Comparison of ENCODE assay signal across 8 cellular contexts in the genomic region with DNA sequence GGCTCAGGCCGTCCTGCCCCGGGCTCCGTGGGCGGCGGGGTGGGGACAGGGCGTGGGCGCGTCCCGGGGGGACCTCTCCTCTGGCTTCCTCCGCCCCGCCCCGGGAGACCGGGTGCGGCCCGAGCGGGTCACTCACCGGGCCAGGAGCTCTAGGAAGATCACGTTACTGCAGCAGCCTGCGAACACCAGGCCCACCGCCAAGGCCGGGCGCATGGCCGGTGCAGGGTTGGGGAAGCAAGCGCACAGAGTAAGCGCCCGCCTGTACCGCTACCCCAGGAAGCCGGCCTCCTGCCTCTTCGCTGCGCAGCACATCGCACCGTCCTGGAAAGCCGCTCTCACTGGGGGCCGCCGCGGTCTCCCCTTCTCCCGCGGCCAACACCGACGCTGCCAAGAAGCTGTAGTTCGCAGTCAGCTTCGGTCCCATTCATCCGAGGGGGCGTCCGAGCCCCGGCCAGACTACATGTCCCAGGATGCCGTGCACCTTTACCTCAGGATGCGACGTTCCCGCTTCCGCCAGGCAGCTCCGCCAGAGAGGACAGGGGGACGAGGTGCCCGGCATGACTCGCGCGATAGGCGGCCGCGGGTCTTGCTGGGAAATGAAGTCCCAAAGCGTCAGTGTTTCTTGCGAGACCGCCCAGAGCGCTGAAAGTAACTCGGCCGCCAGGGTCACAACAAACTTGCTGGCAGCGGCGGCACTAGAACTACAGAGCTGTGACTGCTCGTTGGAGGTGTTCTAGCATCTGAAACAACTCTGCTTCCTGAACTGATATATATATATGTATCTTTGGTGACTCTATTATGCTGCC.
DNase-seq lines count a peak whose midpoint lies in the region; ATAC-seq and TF ChIP-seq lines count a peak whose summit lies in the region.

A gene with protein sequence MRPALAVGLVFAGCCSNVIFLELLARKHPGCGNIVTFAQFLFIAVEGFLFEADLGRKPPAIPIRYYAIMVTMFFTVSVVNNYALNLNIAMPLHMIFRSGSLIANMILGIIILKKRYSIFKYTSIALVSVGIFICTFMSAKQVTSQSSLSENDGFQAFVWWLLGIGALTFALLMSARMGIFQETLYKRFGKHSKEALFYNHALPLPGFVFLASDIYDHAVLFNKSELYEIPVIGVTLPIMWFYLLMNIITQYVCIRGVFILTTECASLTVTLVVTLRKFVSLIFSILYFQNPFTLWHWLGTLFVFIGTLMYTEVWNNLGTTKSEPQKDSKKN (minus strand): TSS at position 392 of the 806 bp plus-strand sequence. CDS start 179 bp downstream, at position 213.

- peaks cover 7 to 26% (median 14%) of the 10 kb centered on the region in 10 experiments; a peak in 19 of 20 replicates for H3K4me1 ChIP-seq in BLaER1 treated with 17β-estradiol and CSF1 and Interleukin-3, amounts not matched to agents 10 nM and 100 nM

- no peaks in the 10 kb centered on the region for H3K27me3 ChIP-seq in BLaER1 treated with 17β-estradiol and CSF1 and Interleukin-3, amounts not matched to agents 10 nM and 100 nM
- no peaks in the 10 kb centered on the region for H3K27me3 ChIP-seq in layer of hippocampus (ENCODE audit: control insufficient read depth, insufficient read depth, low read length)

- H3K4me2 ChIP-seq in BLaER1 treated with 17β-estradiol and CSF1 and Interleukin-3, amounts not matched to agents 10 nM and 100 nM, result peak within 1 kb of the TSS; percentile 77 to 93 (median 86)

- DNase-seq in GM19240 (ENCODE audit: insufficient read length, low spot score) (peak; percentile 95), NCI-H526 (lab: John Stamatoyannopoulos, UW) (peak; percentile 98 to 99), coronary artery (ENCODE audit: low spot score) (peak; percentile 98)
- peak; percentile 96 for DNase-seq in activated CD4-positive, alpha-beta T cell treated with anti-CD3 and anti-CD28 coated beads for 48 hours
- DNase-seq in stimulated activated CD4-positive, alpha-beta T cell treated with anti-CD3 and anti-CD28 coated beads, Interleukin-1b, Interleukin-23, amount 100 ng/mL, for 4 hours (ENCODE audit: low read depth in 2 of 2), result peak; percentile 86 to 87

- H3K9ac ChIP-seq in BLaER1 treated with 17β-estradiol and CSF1 and Interleukin-3, amounts not matched to agents 10 nM and 100 nM, result peak within 1 kb of the TSS; percentile 84 to 94 (median 92)

- H3K36me3 ChIP-seq in BLaER1 treated with 17β-estradiol and CSF1 and Interleukin-3, amounts not matched to agents 10 nM and 100 nM, result peaks cover 0 to 15% (median 7%) of the 10 kb centered on the region in 11 experiments; a peak in 13 of 22 replicates

- no peaks in the 10 kb centered on the region for H4K20me1 ChIP-seq in BLaER1 treated with 17β-estradiol and CSF1 and Interleukin-3, amounts not matched to agents 10 nM and 100 nM

- no peak for TF ChIP-seq CTCF in coronary artery (IDR thresholded peaks at IDR 0.05)

- no peaks in the 10 kb centered on the region for H3K9me3 ChIP-seq in BLaER1 treated with 17β-estradiol and CSF1 and Interleukin-3, amounts not matched to agents 10 nM and 100 nM (replicated peaks in 1 of 11)

- H3K4me3 ChIP-seq in BLaER1 treated with 17β-estradiol and CSF1 and Interleukin-3, amounts not matched to agents 10 nM and 100 nM, result peak within 1 kb of the TSS; percentile 79 to 94 (median 92)
- H3K4me3 ChIP-seq in coronary artery, result peak within 1 kb of the TSS; percentile 96

- peak; percentile 98 for ATAC-seq in HG03460 (IDR thresholded peaks at IDR 0.05; ENCODE audit: unreplicated experiment)

- H3K27ac ChIP-seq in BLaER1 treated with 17β-estradiol and CSF1 and Interleukin-3, amounts not matched to agents 10 nM and 100 nM, result peak within 1 kb of the TSS; percentile 75 to 92 (median 86)
- H3K27ac ChIP-seq in coronary artery, result peak within 1 kb of the TSS; percentile 46 to 73
- peak within 1 kb of the TSS; percentile 75 for H3K27ac ChIP-seq in layer of hippocampus (ENCODE audit: low read depth, low read length)

Comparison
In these comparisons a context has a peak if more than half of its experiments do, and no peak if none do; other contexts are left out.
1. Peak in every context shown above with its lines: DNase-seq, ATAC-seq, H3K4me3 ChIP-seq and H3K27ac ChIP-seq.